Comparison of ENCODE assay signal across 1 cellular context in genomic region chr12:56258068-56258819, GRCh38.
TF ChIP-seq lines count a peak whose summit lies in the region.

Gene ANKRD52, minus strand, starts transcription at chr12:56258384. Its CDS starts 115 bp downstream, at chr12:56258269.

TF ChIP-seq in WTC11, 78 proteins besides CTCF, POLR2A, EP300 and RAD21 (continued from another document):
- TF ChIP-seq AFF4 (CRISPR knock-in tag; IDR thresholded peaks at IDR 0.05; ENCODE audit: borderline replicate concordance): no peak
- peak; percentile 15; the same call in 1 of the 2 replicates for TF ChIP-seq CREM (CRISPR knock-in tag; IDR thresholded peaks at IDR 0.05)
- 0 out of 2 replicates have a peak, but pooled peaks have one; percentile 32 for TF ChIP-seq FOXP1 (CRISPR knock-in tag; IDR thresholded peaks at IDR 0.05; ENCODE audit: borderline replicate concordance)
TF ChIP-seq in WTC11: peak in this region for 11.
